In genomic region chr17:28612531-28612930, GRCh38 we compare ENCODE assay signal across 17 cellular contexts. TPM values are rescaled to one million over a fixed set of nuclear protein-coding genes. Genes with fewer than 3 reads are reported as not detected.
DNase-seq lines count a peak whose midpoint lies in the region; ATAC-seq, FAIRE-seq and TF ChIP-seq lines count a peak whose summit lies in the region.
"Had no signal": no experiment of that assay in that cellular context is flagged by ENCODE, and none has a peak within 500 bp of the region (broad histone marks: within the 10 kb centered on the region; RNA-seq: fewer than 3 reads in every experiment).

No MANE protein-coding gene starts in this region.

- no peaks in the 10 kb centered on the region for H3K27me3 Mint-ChIP-seq in activated naive CD8-positive, alpha-beta T cell
- H3K27me3 Mint-ChIP-seq in activated naive CD8-positive, alpha-beta T cell treated with anti-CD3 and anti-CD28 coated beads, Interleukin-2, amount 50 U/mL, for 24 hours, result no peaks in the 10 kb centered on the region

- H3K4me3 Mint-ChIP-seq in activated naive CD8-positive, alpha-beta T cell, result no peak overlapping the region
- H3K4me3 Mint-ChIP-seq in activated naive CD8-positive, alpha-beta T cell treated with anti-CD3 and anti-CD28 coated beads, Interleukin-2, amount 50 U/mL, for 24 hours, result no peak overlapping the region

- no peak overlapping the region for H3K27ac ChIP-seq in pancreas
- H3K27ac ChIP-seq in tibial artery, result no peak overlapping the region
- H3K27ac ChIP-seq: heart right ventricle, left lung, thoracic aorta had no signal

- H3K4me1 Mint-ChIP-seq in activated naive CD8-positive, alpha-beta T cell (ENCODE audit: low read depth), result no peaks in the 10 kb centered on the region
- H3K4me1 Mint-ChIP-seq in activated naive CD8-positive, alpha-beta T cell treated with anti-CD3 and anti-CD28 coated beads, Interleukin-2, amount 50 U/mL, for 24 hours, result no peaks in the 10 kb centered on the region

- DNase-seq in activated naive CD8-positive, alpha-beta T cell treated with anti-CD3 and anti-CD28 coated beads, Interleukin-2, amount 50 U/mL, for 24 hours, result no peak
- DNase-seq in NB4 (ENCODE audit: low read depth) (peak; percentile 24), dermis microvascular lymphatic vessel endothelial cell (ENCODE audit: low read depth in 2 of 2) (peak; percentile 9 to 38), pancreas (no peak), tibial artery (no peak)
- DNase-seq in stimulated activated CD8-positive, alpha-beta memory T cell treated with anti-CD3 and anti-CD28 coated beads, Interleukin-4, amount 100 ng/mL, for 48 hours, result no peak
- DNase-seq: GDM1, left lung, NCI-H187 had no signal

- intact Hi-C loops in pancreas (cut with DNase I), result loop anchor here in 1 of 3 donors (10.0 kb wide), 1 partner anchor 118 kb away; no protein-coding TSS in a partner anchor
- intact Hi-C loops in tibial artery (cut with DNase I; ENCODE audit: low total_unique reads), result loop anchor here (5.0 kb wide), 2 partner anchors 60 to 115 kb away; partner anchors contain the start of gene UNC119

- TF ChIP-seq POLR2A in NB4 (IDR thresholded peaks at IDR 0.05; ENCODE audit: extremely low read depth, insufficient read length), result no peak

- ATAC-seq in activated naive CD8-positive, alpha-beta T cell treated with anti-CD3 and anti-CD28 coated beads, Interleukin-2, amount 50 U/mL, for 24 hours, result no peak
- no peak for ATAC-seq in pancreas
- no peak for ATAC-seq in GM19397 (IDR thresholded peaks at IDR 0.05; ENCODE audit: unreplicated experiment)

- TF ChIP-seq CTCF in NB4 (IDR thresholded peaks at IDR 0.05; ENCODE audit: low read depth, low read length) (no peak), pancreas (IDR thresholded peaks at IDR 0.05) (no peak), tibial artery (IDR thresholded peaks at IDR 0.05) (no peak)

- H3K36me3 Mint-ChIP-seq in activated naive CD8-positive, alpha-beta T cell, result peaks cover 2% of the 10 kb centered on the region
- peaks cover 66% of the 10 kb centered on the region for H3K36me3 Mint-ChIP-seq in activated naive CD8-positive, alpha-beta T cell treated with anti-CD3 and anti-CD28 coated beads, Interleukin-2, amount 50 U/mL, for 24 hours (ENCODE audit: low read depth)

- no peaks in the 10 kb centered on the region for H3K4me1 ChIP-seq in pancreas
- H3K4me1 ChIP-seq in tibial artery, result no peaks in the 10 kb centered on the region
- H3K4me1 ChIP-seq: HAP-1, heart right ventricle, left lung had no signal

- H3K36me3 ChIP-seq in pancreas, result peaks cover 0 to 34% (median 22%) of the 10 kb centered on the region in 3 donors
- H3K36me3 ChIP-seq in tibial artery, result peaks cover 29 to 64% (median 30%) of the 10 kb centered on the region in 3 donors

- peak overlapping the region; percentile 6 for H3K27ac Mint-ChIP-seq in activated naive CD8-positive, alpha-beta T cell
- H3K27ac Mint-ChIP-seq in activated naive CD8-positive, alpha-beta T cell treated with anti-CD3 and anti-CD28 coated beads, Interleukin-2, amount 50 U/mL, for 24 hours, result no peak overlapping the region

- H3K9me3 ChIP-seq in pancreas, result no peaks in the 10 kb centered on the region
- H3K9me3 ChIP-seq in tibial artery, result no peaks in the 10 kb centered on the region
- H3K9me3 ChIP-seq: HAP-1, heart right ventricle, left lung, thoracic aorta had no signal

- no peaks in the 10 kb centered on the region for H3K27me3 ChIP-seq in pancreas
- H3K27me3 ChIP-seq in tibial artery, result no peaks in the 10 kb centered on the region
- H3K27me3 ChIP-seq: heart right ventricle, left lung had no signal

- 59 to 60% methylated on average over 2 of the region's 2 CpGs for WGBS in pancreas, 2 donors

- H3K9me3 Mint-ChIP-seq in activated naive CD8-positive, alpha-beta T cell (ENCODE audit: low read depth), result no peaks in the 10 kb centered on the region
- no peaks in the 10 kb centered on the region for H3K9me3 Mint-ChIP-seq in activated naive CD8-positive, alpha-beta T cell treated with anti-CD3 and anti-CD28 coated beads, Interleukin-2, amount 50 U/mL, for 24 hours

- no peak overlapping the region for H3K4me3 ChIP-seq in NB4 (ENCODE audit: low read depth, low read length)
- H3K4me3 ChIP-seq in pancreas, result no peak overlapping the region
- no peak overlapping the region for H3K4me3 ChIP-seq in tibial artery
- H3K4me3 ChIP-seq: GM12878, HAP-1, heart right ventricle, left lung, thoracic aorta had no signal

- no peak for FAIRE-seq in pancreas (lab: Jason Lieb, UNC)
- FAIRE-seq: astrocyte, endometrium, GM12878 had no signal

RNA-seq across cellular contexts. Expression of gene RSKR, which starts 1.5 kb away (rescaled TPM):
- total RNA-seq in dermis microvascular lymphatic vessel endothelial cell (2.1 and 2.8 TPM in 2 replicates), pancreas (1 to 10 TPM; 2.2 to 6.1 (median 3.0) TPM)
- 1 to 10 TPM; 3.9 to 6.9 TPM for polyA plus RNA-seq in pancreas

RNA-seq across cellular contexts. Expression of gene SPAG5, which starts 13.7 kb away (rescaled TPM):
- 10.9 and 22.2 TPM in 2 replicates for total RNA-seq in dermis microvascular lymphatic vessel endothelial cell
- total RNA-seq in pancreas, result 1 to 10 TPM in 5 of 6 donors, under 1 TPM in 1; 0.93 to 2.7 (median 1.7) TPM
- 1 to 10 TPM; 3.9 to 7.4 TPM for polyA plus RNA-seq in pancreas

RNA-seq across cellular contexts. Expression of gene BLTP2, which starts 32.4 kb away (rescaled TPM):
- total RNA-seq in dermis microvascular lymphatic vessel endothelial cell (135 and 142 TPM in 2 replicates), pancreas (10 to 100 TPM; 45.5 to 78.9 (median 55.2) TPM)
- polyA plus RNA-seq in pancreas, result 10 to 100 TPM; 22.4 to 25.4 TPM

RNA-seq across cellular contexts. Expression of gene ALDOC, which starts 35.8 kb away (rescaled TPM):
- total RNA-seq in dermis microvascular lymphatic vessel endothelial cell (30.7 and 31.7 TPM in 2 replicates), pancreas (1 to 10 TPM in 5 of 6 donors, under 1 TPM in 1; 0.69 to 5.5 (median 1.8) TPM)
- 1 to 10 TPM; 2.4 to 8.4 TPM for polyA plus RNA-seq in pancreas

RNA-seq across cellular contexts. Expression of gene PIGS, which starts 41.2 kb away (rescaled TPM):
- 44.2 and 56.3 TPM in 2 replicates for total RNA-seq in dermis microvascular lymphatic vessel endothelial cell
- 10 to 100 TPM in 5 of 6 donors, 1 to 10 TPM in 1; 9.4 to 26.5 (median 15.9) TPM for total RNA-seq in pancreas
- polyA plus RNA-seq in pancreas, result 10 to 100 TPM in 1 of 2 donors, 1 to 10 TPM in 1; 9.2 to 24.0 TPM

Comparison
In these comparisons a context has a peak if more than half of its experiments do, and no peak if none do; other contexts are left out.
1. DNase-seq: peak in NB4 (single experiment) and dermis microvascular lymphatic vessel endothelial cell (2 of 2); none in activated naive CD8-positive, alpha-beta T cell treated with anti-CD3 and anti-CD28 coated beads, Interleukin-2, amount 50 U/mL, for 24 hours (single experiment), pancreas (0 of 6), tibial artery (0 of 2) and stimulated activated CD8-positive, alpha-beta memory T cell treated with anti-CD3 and anti-CD28 coated beads, Interleukin-4, amount 100 ng/mL, for 48 hours (single experiment).